In the genomic region with DNA sequence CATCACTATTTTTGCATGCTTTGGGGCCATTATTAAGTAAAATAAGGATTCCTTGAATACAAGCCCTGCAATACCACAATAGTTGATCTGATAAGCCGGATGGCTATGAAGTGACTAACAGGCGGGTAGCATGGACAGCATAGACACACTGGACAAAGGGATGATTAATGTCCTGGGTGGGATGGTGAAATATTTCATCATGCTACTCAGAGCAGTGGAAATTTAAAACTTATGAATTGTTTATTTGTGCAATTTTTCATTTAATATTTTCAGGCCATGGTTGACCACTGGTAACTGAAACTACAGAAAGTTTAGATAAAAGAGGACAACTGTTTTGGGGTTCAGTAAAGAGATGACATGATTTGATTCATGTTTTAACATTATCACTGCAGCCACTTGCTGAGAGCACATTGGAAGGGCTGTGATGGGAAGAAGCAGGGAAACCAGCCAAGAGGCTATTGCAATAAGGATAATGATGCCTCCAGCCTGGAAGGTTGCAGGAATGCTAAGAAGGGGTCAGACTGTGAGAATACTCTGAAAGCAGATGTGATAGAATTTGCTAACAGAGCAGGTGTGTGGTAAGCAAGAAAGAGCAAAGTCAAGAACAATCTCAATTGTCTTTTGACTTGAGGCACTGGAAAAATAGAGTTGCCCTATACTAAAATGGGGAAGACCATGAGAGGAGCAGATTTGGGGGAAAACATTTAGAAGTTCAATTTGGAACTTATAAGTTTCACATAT, we compare ENCODE assay signal across 11 cellular contexts.
DNase-seq lines count a peak whose midpoint lies in the region; ATAC-seq and TF ChIP-seq lines count a peak whose summit lies in the region.
"Had no signal": no experiment of that assay in that cellular context is flagged by ENCODE, and none has a peak within 500 bp of the region (broad histone marks: within the 10 kb centered on the region; RNA-seq: fewer than 3 reads in every experiment).

No MANE protein-coding gene starts in this region.

- ATAC-seq in GM19395 (IDR thresholded peaks at IDR 0.05; ENCODE audit: unreplicated experiment) (no peak), GM21576 (IDR thresholded peaks at IDR 0.05; ENCODE audit: unreplicated experiment) (no peak)
- ATAC-seq: activated CD4-positive, alpha-beta T cell treated with anti-CD3 and anti-CD28 coated beads for 36 hours; stimulated activated memory B cell treated with anti-CD40 and anti-IgM and Interleukin-4, amounts not matched to agents 10 μg/mL and 1 μg/mL and 100 μg/mL, for 72 hours had no signal

- peak; percentile 89 for DNase-seq in AG09309 (ENCODE audit: low read depth)
- peak; percentile 52 for DNase-seq in HT-29 (ENCODE audit: low spot score)
- peak; percentile 68 for DNase-seq in astrocyte of the cerebellum (ENCODE audit: low read depth)
- DNase-seq in islet precursor cell = peak; percentile 54
- no peak for DNase-seq in activated effector memory CD4-positive, alpha-beta T cell treated with anti-CD3 and anti-CD28 coated beads, Interleukin-2, amount 50 U/mL, for 16 hours
- DNase-seq in CD1c-positive myeloid dendritic cell (ENCODE audit: extremely low spot score) = no peak
- DNase-seq: activated CD4-positive, alpha-beta T cell treated with anti-CD3 and anti-CD28 coated beads for 36 hours; activated effector memory CD4-positive, alpha-beta T cell treated with Interleukin-2 at 50 U/mL for 16 hours had no signal

- no peak for TF ChIP-seq CTCF in AG09309 (IDR thresholded peaks at IDR 0.05; ENCODE audit: control insufficient read depth, insufficient read depth, low read depth, low read length, missing control alignments)
- TF ChIP-seq CTCF in astrocyte of the cerebellum (IDR thresholded peaks at IDR 0.05; ENCODE audit: low read depth, low read length, missing control alignments) = no peak

- in situ Hi-C loops in astrocyte of the cerebellum (cut with HindIII; ENCODE audit: low sequenced_read_pairs) = no loop called here

- H3K4me3 ChIP-seq in AG09309 (ENCODE audit: control insufficient read depth, low read depth, low read length) = no peak overlapping the region
- no peak overlapping the region for H3K4me3 ChIP-seq in astrocyte of the cerebellum (ENCODE audit: low read depth, low read length)

Comparison
In these comparisons a context has a peak if more than half of its experiments do, and no peak if none do; other contexts are left out.
1. DNase-seq: peak in AG09309 (single experiment), HT-29 (single experiment), astrocyte of the cerebellum (single experiment) and islet precursor cell (single experiment); none in activated effector memory CD4-positive, alpha-beta T cell treated with anti-CD3 and anti-CD28 coated beads, Interleukin-2, amount 50 U/mL, for 16 hours (single experiment) and CD1c-positive myeloid dendritic cell (single experiment).